ENCODE assay signal across 8 cellular contexts in the genomic region with DNA sequence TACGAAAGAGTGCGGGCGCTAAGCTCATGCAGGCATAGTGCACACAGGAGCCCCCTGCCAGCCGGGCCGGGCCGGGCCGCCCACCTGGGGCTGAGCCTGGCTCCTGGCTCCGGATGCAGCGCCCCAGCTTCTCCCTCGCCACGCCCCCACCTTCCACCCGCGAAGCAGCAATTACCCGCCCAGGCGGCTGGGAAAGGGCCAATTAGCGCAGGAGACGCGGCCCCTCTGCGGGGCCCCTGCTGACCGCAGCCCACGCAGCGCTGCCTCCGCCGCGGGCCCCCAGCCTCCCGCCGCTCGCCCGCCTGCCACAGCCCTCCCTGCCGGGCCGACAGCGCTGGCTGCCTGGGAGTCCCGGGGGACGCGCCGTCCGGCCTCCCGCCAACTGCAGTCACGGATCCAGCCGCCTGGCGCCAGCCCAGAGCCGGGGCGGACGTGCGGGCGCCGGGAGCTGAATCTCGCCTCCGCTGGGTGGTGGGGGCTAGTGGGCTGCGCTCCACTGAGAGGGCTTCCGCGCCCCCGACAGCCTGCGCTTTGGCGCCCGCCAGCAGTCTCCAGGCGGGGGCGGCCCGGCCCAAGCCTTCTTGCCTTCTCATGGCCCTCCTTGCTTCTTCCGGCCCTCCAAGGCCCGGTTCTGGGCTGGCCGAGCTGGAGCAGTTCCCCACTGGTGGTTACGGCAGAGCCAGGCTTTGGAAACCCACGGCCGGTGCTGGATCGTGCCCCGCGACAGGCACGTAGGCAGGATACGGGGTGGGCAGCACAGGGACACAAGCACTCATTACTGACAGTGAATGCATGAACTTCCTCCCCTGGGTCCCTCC. TPM values are rescaled to one million over a fixed set of nuclear protein-coding genes. Genes with fewer than 3 reads are reported as not detected.
DNase-seq lines count a peak whose midpoint lies in the region; ATAC-seq and TF ChIP-seq lines count a peak whose summit lies in the region.

No MANE protein-coding gene starts in this region.

- no peaks in the 10 kb centered on the region for H3K27me3 Mint-ChIP-seq in activated naive CD8-positive, alpha-beta T cell

- in situ Hi-C loops in SK-MEL-5 (cut with HindIII; ENCODE audit: low pct_unique_long_range_greater_than_20kb, low sequenced_read_pairs): no loop called here

- H3K4me3 ChIP-seq in heart left ventricle (peak overlapping the region; percentile 22 to 74 (median 56)), parathyroid adenoma (ENCODE audit: low read depth, low read length) (peak overlapping the region; percentile 47), tibial nerve (peak overlapping the region; percentile 36 to 62 (median 58))

- DNase-seq in DMS53 treated with DMSO at 0.1 percent for 48 hours (lab: John Stamatoyannopoulos, UW; ENCODE audit: unreplicated experiment) (peak; percentile 5), SK-MEL-5 (ENCODE audit: low read depth, low spot score) (peak; percentile 26), heart left ventricle (peak; percentile 85 to 92 (median 88)), tibial nerve (ENCODE audit: low spot score in 2 of 2) (peak; percentile 61 to 65)

- TF ChIP-seq POLR2A in heart left ventricle (IDR thresholded peaks at IDR 0.05) (no peak), tibial nerve (IDR thresholded peaks at IDR 0.05) (peak in 1 of 2 donors; percentile 39)

- H3K27ac Mint-ChIP-seq in activated naive CD8-positive, alpha-beta T cell: no peak overlapping the region

- WGBS in heart left ventricle, 4 donors: 1 to 3% (median 1%) methylated on average over 21 to 70 of the region's 70 CpGs
- 0% methylated on average over 47 of the region's 70 CpGs; no CpG with 5 or more reads in 1 of the 2 donors for WGBS in tibial nerve, 2 donors

- H3K9me3 ChIP-seq in heart left ventricle (no peaks in the 10 kb centered on the region), parathyroid adenoma (ENCODE audit: control insufficient read depth, low read length) (no peaks in the 10 kb centered on the region), tibial nerve (no peaks in the 10 kb centered on the region)

- H3K4me1 ChIP-seq in heart left ventricle (peaks cover 0 to 22% (median 18%) of the 10 kb centered on the region in 12 donors), parathyroid adenoma (peaks cover 4% of the 10 kb centered on the region), tibial nerve (peaks cover 0 to 22% (median 10%) of the 10 kb centered on the region in 4 donors)

- TF ChIP-seq CTCF in heart left ventricle (IDR thresholded peaks at IDR 0.05): peak in 8 of 12 donors; percentile 18 to 49 (median 31)
- TF ChIP-seq CTCF in parathyroid adenoma (IDR thresholded peaks at IDR 0.05): peak; percentile 36
- peak in 4 of 5 experiments; percentile 6 to 70 (median 25) for TF ChIP-seq CTCF in tibial nerve (IDR thresholded peaks at IDR 0.05)

- peak in 1 of 2 donors; percentile 36 for TF ChIP-seq EP300 in tibial nerve (IDR thresholded peaks at IDR 0.05)

- intact Hi-C loops in heart left ventricle (cut with DNase I): loop anchor here in 4 of 10 donors (1.0 to 10.0 kb wide), 4 partner anchors 14 to 141 kb away; partner anchors contain the start of genes B3GNT9 (in 1 of the 4), FBXL8 (in 1 of the 4), PHAF1 (in 1 of the 4) and TRADD (in 1 of the 4)

- H3K27me3 ChIP-seq in heart left ventricle (peaks cover 0 to 21% (median 0%) of the 10 kb centered on the region in 9 donors), parathyroid adenoma (ENCODE audit: control insufficient read depth, insufficient read depth, low read length) (no peaks in the 10 kb centered on the region), tibial nerve (no peaks in the 10 kb centered on the region)

- H2AFZ ChIP-seq in parathyroid adenoma: peak overlapping the region; percentile 79

- no peaks in the 10 kb centered on the region for H3K9me3 Mint-ChIP-seq in activated naive CD8-positive, alpha-beta T cell (ENCODE audit: low read depth)

- H3K36me3 Mint-ChIP-seq in activated naive CD8-positive, alpha-beta T cell: no peaks in the 10 kb centered on the region

- no peaks in the 10 kb centered on the region for H3K79me2 ChIP-seq in parathyroid adenoma

- H3K4me3 Mint-ChIP-seq in activated naive CD8-positive, alpha-beta T cell: peak overlapping the region; percentile 83

- peaks cover 2% of the 10 kb centered on the region for H3K4me1 Mint-ChIP-seq in activated naive CD8-positive, alpha-beta T cell (ENCODE audit: low read depth)

- H3K27ac ChIP-seq in heart left ventricle (peak overlapping the region in 11 of 12 donors; percentile 43 to 84 (median 63)), parathyroid adenoma (peak overlapping the region; percentile 11), tibial nerve (peak overlapping the region; percentile 78 to 82 (median 80))

- H3K9ac ChIP-seq in parathyroid adenoma: no peak overlapping the region

- H3K36me3 ChIP-seq in heart left ventricle (no peaks in the 10 kb centered on the region), parathyroid adenoma (ENCODE audit: control insufficient read depth, insufficient read depth, low read length) (no peaks in the 10 kb centered on the region), tibial nerve (no peaks in the 10 kb centered on the region)

- ATAC-seq in HG02678 (IDR thresholded peaks at IDR 0.05; ENCODE audit: unreplicated experiment) (peak; percentile 45), heart left ventricle (peak; percentile 51 to 89 (median 84)), HG02852 (IDR thresholded peaks at IDR 0.05; ENCODE audit: unreplicated experiment) (no peak)

- peak overlapping the region; percentile 89 for H3K4me2 ChIP-seq in parathyroid adenoma (ENCODE audit: low read length)

RNA-seq across cellular contexts. Expression of gene CBFB, which starts 14.9 kb away (rescaled TPM):
- 51.5 and 58.6 TPM in 2 replicates for total RNA-seq in SK-MEL-5 (2014; rRNA removed; shearing (Covaris generic))
- 70.0 and 74.2 TPM in 2 replicates for polyA plus RNA-seq in SK-MEL-5 (2015; cell fraction: cytosol; rRNA removed)
- polyA plus RNA-seq in SK-MEL-5 (2015; cell fraction: nucleus; rRNA removed): 20.2 and 23.8 TPM in 2 replicates
- total RNA-seq in heart left ventricle (10 to 100 TPM; 16.4 to 53.6 (median 28.1) TPM), tibial nerve (10 to 100 TPM; 46.7 to 70.5 (median 59.9) TPM)
- polyA plus RNA-seq in heart left ventricle: 10 to 100 TPM; 11.3 to 41.0 TPM

RNA-seq across cellular contexts. Expression of gene CES4A, which starts 25.6 kb away (rescaled TPM):
- not detected in 2 replicates for total RNA-seq in SK-MEL-5 (2014; rRNA removed; shearing (Covaris generic))
- polyA plus RNA-seq in SK-MEL-5 (2015; cell fraction: cytosol; rRNA removed): not detected in 2 replicates
- not detected in 2 replicates for polyA plus RNA-seq in SK-MEL-5 (2015; cell fraction: nucleus; rRNA removed)
- total RNA-seq in heart left ventricle (10 to 100 TPM in 2 of 9 donors, 1 to 10 TPM in 7; 3.5 to 26.8 (median 7.1) TPM), tibial nerve (10 to 100 TPM; 18.6 to 24.7 (median 21.2) TPM)
- 10 to 100 TPM in 1 of 2 donors, 1 to 10 TPM in 1; 8.1 to 16.6 TPM for polyA plus RNA-seq in heart left ventricle

RNA-seq across cellular contexts. Expression of gene CES3, which starts 53.0 kb away (rescaled TPM):
- 0.29 and 1.5 TPM in 2 replicates for total RNA-seq in SK-MEL-5 (2014; rRNA removed; shearing (Covaris generic))
- polyA plus RNA-seq in SK-MEL-5 (2015; cell fraction: cytosol; rRNA removed): 0.89 and 1.4 TPM in 2 replicates
- polyA plus RNA-seq in SK-MEL-5 (2015; cell fraction: nucleus; rRNA removed): 3.9 and 9.9 TPM in 2 replicates
- total RNA-seq in heart left ventricle (1 to 10 TPM in 3 of 9 donors, under 1 TPM in 6; 0.51 to 1.7 (median 0.88) TPM), tibial nerve (1 to 10 TPM in 2 of 4 donors, under 1 TPM in 2; 0.21 to 9.2 (median 0.81) TPM)
- polyA plus RNA-seq in heart left ventricle: 1 to 10 TPM in 1 of 2 donors, under 1 TPM in 1; 0.08 to 1.1 TPM

Comparison
In these comparisons a context has a peak if more than half of its experiments do, and no peak if none do; other contexts are left out.
1. DNase-seq: peak in every context shown above with its lines; median percentile 88 in heart left ventricle; 63 in tibial nerve; 26 in SK-MEL-5; 5 in DMS53 treated with DMSO at 0.1 percent for 48 hours.
2. H3K27ac ChIP-seq: peak in every context shown above with its lines; median percentile 80 in tibial nerve; 63 in heart left ventricle; 11 in parathyroid adenoma.